In the genomic region with DNA sequence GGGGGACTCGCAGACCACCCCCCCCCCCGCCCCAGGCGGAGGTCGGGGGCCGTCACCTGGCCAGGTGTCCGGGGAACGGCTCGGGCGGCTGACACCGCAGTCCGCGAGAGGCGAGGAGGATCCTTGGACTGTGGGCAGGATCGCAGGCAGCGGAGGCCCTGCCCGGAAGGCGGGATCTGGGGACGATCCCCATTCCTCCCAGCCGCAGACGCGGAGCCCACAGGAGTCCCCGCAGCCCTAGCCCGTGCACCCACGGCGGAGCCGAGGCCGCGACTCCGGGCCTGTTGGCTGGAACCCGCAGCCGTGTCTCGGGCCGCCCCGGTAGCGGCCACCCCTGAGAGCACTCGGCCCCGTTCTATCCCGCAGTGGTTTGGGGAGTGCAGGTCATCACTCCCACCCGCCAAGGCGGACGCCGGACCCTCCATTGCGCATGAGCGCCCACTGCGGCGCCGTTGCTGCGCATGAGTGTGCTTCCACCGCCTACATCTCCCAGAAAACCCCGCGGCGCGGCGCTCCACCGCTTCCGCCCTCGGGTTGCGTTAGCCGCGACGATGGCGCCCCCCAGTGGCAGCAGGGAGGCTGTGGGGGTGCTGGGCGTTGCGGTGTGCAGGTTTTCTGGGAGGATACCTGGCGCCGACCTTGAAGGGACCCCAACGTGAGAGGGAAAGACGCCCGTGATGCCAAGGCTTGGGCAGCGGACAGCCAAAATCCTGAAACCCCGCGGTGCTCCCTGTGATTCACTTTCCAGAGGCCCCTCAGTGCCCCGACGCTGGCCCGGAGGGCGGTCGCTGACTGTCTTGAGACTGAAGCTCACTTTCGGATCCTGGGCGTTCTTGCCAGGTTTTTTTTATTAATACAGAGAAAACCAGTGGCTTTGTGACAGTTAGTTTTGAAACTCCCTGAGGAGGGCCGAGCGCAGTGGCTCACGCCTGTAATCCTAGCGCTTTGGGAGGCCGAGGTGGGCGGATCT, we compare ENCODE assay signal across 8 cellular contexts. TPM values are rescaled to one million over a fixed set of nuclear protein-coding genes. Genes with fewer than 3 reads are reported as not detected.
DNase-seq lines count a peak whose midpoint lies in the region; ATAC-seq lines count a peak whose summit lies in the region.

No MANE protein-coding gene starts in this region.

- peak overlapping the region; percentile 80 for H3K27ac ChIP-seq in effector memory CD4-positive, alpha-beta T cell (ENCODE audit: insufficient read depth, low read length, poor library complexity, severe bottlenecking)

- H3K36me3 ChIP-seq in effector memory CD4-positive, alpha-beta T cell (ENCODE audit: control insufficient read depth, insufficient read depth, low read length), result no peaks in the 10 kb centered on the region

- peak; percentile 97 for DNase-seq in AG08396 (ENCODE audit: low spot score)
- DNase-seq in NCI-H526 (lab: John Stamatoyannopoulos, UW), result peak; percentile 83 to 95
- peak; percentile 94 to 98 for DNase-seq in activated CD8-positive, alpha-beta memory T cell treated with anti-CD3 and anti-CD28 coated beads for 4 hours (ENCODE audit: low read depth in 2 of 2)
- DNase-seq in effector memory CD4-positive, alpha-beta T cell, result peak; percentile 89 to 95 (median 93)
- peak; percentile 95 to 96 for DNase-seq in lung microvascular endothelial cell (ENCODE audit: low read depth in 2 of 2)
- DNase-seq in stimulated activated CD4-positive, alpha-beta T cell treated with anti-CD3 and anti-CD28 coated beads, TNF-alpha, amount 100 ng/mL, for 24 hours (ENCODE audit: low read depth in 3 of 3), result peak; percentile 95 to 98 (median 96)

- H3K4me3 ChIP-seq in effector memory CD4-positive, alpha-beta T cell (ENCODE audit: insufficient read depth, low read depth, low read length, poor library complexity, severe bottlenecking), result peak overlapping the region; percentile 90

- ATAC-seq in GM18870 (IDR thresholded peaks at IDR 0.05; ENCODE audit: unreplicated experiment), result peak; percentile 57
- peak; percentile 65 for ATAC-seq in HG03196 (IDR thresholded peaks at IDR 0.05; ENCODE audit: unreplicated experiment)

- no peaks in the 10 kb centered on the region for H3K9me3 ChIP-seq in effector memory CD4-positive, alpha-beta T cell (ENCODE audit: control insufficient read depth, low read length)

- H3K4me1 ChIP-seq in effector memory CD4-positive, alpha-beta T cell (ENCODE audit: control insufficient read depth, insufficient read depth, low read length, poor library complexity, severe bottlenecking), result peaks cover 11% of the 10 kb centered on the region

- H3K27me3 ChIP-seq in effector memory CD4-positive, alpha-beta T cell (replicated peaks; ENCODE audit: control insufficient read depth, insufficient read depth, low read length, poor library complexity, severe bottlenecking), result no peaks in the 10 kb centered on the region

RNA-seq across cellular contexts. Expression of a gene that starts 4.4 kb away (rescaled TPM):
- total RNA-seq in lung microvascular endothelial cell, result 7.2 and 10.3 TPM in 2 replicates

RNA-seq across cellular contexts. Expression of a gene that starts 27.9 kb away (rescaled TPM):
- 9.6 and 14.3 TPM in 2 replicates for total RNA-seq in lung microvascular endothelial cell

RNA-seq across cellular contexts. Expression of a gene that starts 56.9 kb away (rescaled TPM):
- total RNA-seq in lung microvascular endothelial cell, result 10.7 and 29.6 TPM in 2 replicates

Comparison
In these comparisons a context has a peak if more than half of its experiments do, and no peak if none do; other contexts are left out.
1. Peak in every context shown above with its lines: DNase-seq, ATAC-seq, H3K4me3 ChIP-seq and H3K27ac ChIP-seq.